1 cellular context compared by ENCODE assay signal in genomic region chr17:43026610-43027009, GRCh38.
A peak's percentile ranks its signal among the peaks of the same experiment; 100 is the strongest.
TF ChIP-seq lines count a peak whose summit lies in the region.

No MANE protein-coding gene starts in this region.

TF ChIP-seq in HEK293, 187 proteins besides CTCF, POLR2A, EP300 and RAD21 (continued from another document):
- TF ChIP-seq ZNF561 (tag by site-specific recombination; IDR thresholded peaks at IDR 0.05; ENCODE audit: borderline replicate concordance) (peak; percentile 53; the same call in 1 of the 2 replicates), PRDM6 (tag by site-specific recombination; IDR thresholded peaks at IDR 0.05) (0 out of 2 replicates have a peak, but pooled peaks have one; percentile 32)
